11 cellular contexts compared by ENCODE assay signal in genomic region chr3:158711886-158712285, GRCh38. TPM values are rescaled to one million over a fixed set of nuclear protein-coding genes. Genes with fewer than 3 reads are reported as not detected.
DNase-seq lines count a peak whose midpoint lies in the region; ATAC-seq and TF ChIP-seq lines count a peak whose summit lies in the region.
"Had no signal": no experiment of that assay in that cellular context is flagged by ENCODE, and none has a peak within 500 bp of the region (broad histone marks: within the 10 kb centered on the region; RNA-seq: fewer than 3 reads in every experiment).

No MANE protein-coding gene starts in this region.

- TF ChIP-seq CTCF in astrocyte of the spinal cord (IDR thresholded peaks at IDR 0.05; ENCODE audit: low read depth, low read length) = no peak
- no peak for TF ChIP-seq CTCF in hepatocyte (IDR thresholded peaks at IDR 0.05; ENCODE audit: poor library complexity)
- TF ChIP-seq CTCF in type B pancreatic cell (conservative IDR thresholded peaks at IDR 0.05) = no peak

- no peaks in the 10 kb centered on the region for H3K27me3 Mint-ChIP-seq in stimulated activated naive CD8-positive, alpha-beta T cell treated with anti-CD3 and anti-CD28 coated beads, Interleukin-15, amount 100 ng/mL, for 72 hours
- H3K27me3 Mint-ChIP-seq in type B pancreatic cell = no peaks in the 10 kb centered on the region
- H3K27me3 Mint-ChIP-seq: stimulated activated naive CD8-positive, alpha-beta T cell treated with anti-CD3 and anti-CD28 coated beads, Interleukin-15, Interleukin-2, amounts not matched to agents 100 ng/mL and 50 ng/mL, for 24 hours had no signal

- H4K20me1 ChIP-seq in hepatocyte (ENCODE audit: insufficient read depth, poor library complexity, severe bottlenecking) = no peaks in the 10 kb centered on the region

- H3K9me2 ChIP-seq in hepatocyte (replicated peaks; ENCODE audit: insufficient read depth) = no peaks in the 10 kb centered on the region

- peak overlapping the region; percentile 87 to 89 for H3K27ac Mint-ChIP-seq in stimulated activated naive CD8-positive, alpha-beta T cell treated with anti-CD3 and anti-CD28 coated beads, Interleukin-15, amount 100 ng/mL, for 72 hours
- no peak overlapping the region for H3K27ac Mint-ChIP-seq in type B pancreatic cell

- peak overlapping the region; percentile 47 for H3K27ac ChIP-seq in hepatocyte

- no peaks in the 10 kb centered on the region for H3K9me3 ChIP-seq in hepatocyte (ENCODE audit: low read depth)
- H3K9me3 ChIP-seq: BLaER1 treated with 17β-estradiol and CSF1 and Interleukin-3, amounts not matched to agents 10 nM and 100 nM had no signal

- H3K4me1 ChIP-seq in hepatocyte (ENCODE audit: insufficient read depth) = no peaks in the 10 kb centered on the region

- no peaks in the 10 kb centered on the region for H3K9me3 Mint-ChIP-seq in stimulated activated naive CD8-positive, alpha-beta T cell treated with anti-CD3 and anti-CD28 coated beads, Interleukin-15, amount 100 ng/mL, for 72 hours
- no peaks in the 10 kb centered on the region for H3K9me3 Mint-ChIP-seq in type B pancreatic cell
- H3K9me3 Mint-ChIP-seq: stimulated activated naive CD8-positive, alpha-beta T cell treated with anti-CD3 and anti-CD28 coated beads, Interleukin-15, Interleukin-2, amounts not matched to agents 100 ng/mL and 50 ng/mL, for 24 hours had no signal

- no peaks in the 10 kb centered on the region for H3K79me2 ChIP-seq in hepatocyte

- H3K4me1 Mint-ChIP-seq in stimulated activated naive CD8-positive, alpha-beta T cell treated with anti-CD3 and anti-CD28 coated beads, Interleukin-15, amount 100 ng/mL, for 72 hours = peaks cover 27% of the 10 kb centered on the region
- H3K4me1 Mint-ChIP-seq in type B pancreatic cell (ENCODE audit: unreplicated experiment) = peaks cover 20% of the 10 kb centered on the region

- no peak overlapping the region for H2AFZ ChIP-seq in hepatocyte

- H3K4me2 ChIP-seq in hepatocyte = no peak overlapping the region

- WGBS in hepatocyte (ENCODE audit: low lambda C conversion rate, missing lambda C conversion rate) = 92% methylated on average over 1 of the region's 1 CpG

- no peak for DNase-seq in stimulated activated naive CD8-positive, alpha-beta T cell treated with anti-CD3 and anti-CD28 coated beads, Interleukin-15, amount 100 ng/mL, for 72 hours
- DNase-seq in stimulated activated naive CD8-positive, alpha-beta T cell treated with anti-CD3 and anti-CD28 coated beads, Interleukin-15, Interleukin-2, amounts not matched to agents 100 U/mL and 50 U/mL, for 24 hours = no peak
- DNase-seq in astrocyte of the spinal cord (ENCODE audit: low read depth, low spot score) (peak; percentile 82), hepatocyte (ENCODE audit: low spot score) (no peak), NCI-H146 treated with DMSO at 0.1 percent for 48 hours (lab: John Stamatoyannopoulos, UW; ENCODE audit: unreplicated experiment) (no peak), type B pancreatic cell (ENCODE audit: extremely low spot score, unreplicated experiment) (no peak), cortex of kidney (lab: John Stamatoyannopoulos, UW) (no peak)
- DNase-seq: nucleus accumbens had no signal

- in situ Hi-C loops in astrocyte of the spinal cord (cut with HindIII; ENCODE audit: low sequenced_read_pairs) = no loop called here

- H3K36me3 Mint-ChIP-seq in type B pancreatic cell = peaks cover 36% of the 10 kb centered on the region

- H3K27me3 ChIP-seq in hepatocyte = no peaks in the 10 kb centered on the region
- H3K27me3 ChIP-seq: BLaER1 treated with 17β-estradiol and CSF1 and Interleukin-3, amounts not matched to agents 10 nM and 100 nM had no signal

- peak; percentile 35 for ATAC-seq in stimulated activated naive CD8-positive, alpha-beta T cell treated with anti-CD3 and anti-CD28 coated beads, Interleukin-15, amount 100 ng/mL, for 72 hours
- no peak for ATAC-seq in stimulated activated naive CD8-positive, alpha-beta T cell treated with anti-CD3 and anti-CD28 coated beads, Interleukin-15, Interleukin-2, amounts not matched to agents 100 U/mL and 50 U/mL, for 24 hours
- ATAC-seq in HG02884 (IDR thresholded peaks at IDR 0.05; ENCODE audit: unreplicated experiment) = no peak

- peak overlapping the region in 1 of 2 donors; percentile 51 for H3K4me3 Mint-ChIP-seq in stimulated activated naive CD8-positive, alpha-beta T cell treated with anti-CD3 and anti-CD28 coated beads, Interleukin-15, amount 100 ng/mL, for 72 hours
- no peak overlapping the region for H3K4me3 Mint-ChIP-seq in type B pancreatic cell
- H3K4me3 Mint-ChIP-seq: stimulated activated naive CD8-positive, alpha-beta T cell treated with anti-CD3 and anti-CD28 coated beads, Interleukin-15, Interleukin-2, amounts not matched to agents 100 ng/mL and 50 ng/mL, for 24 hours had no signal

- H3K4me3 ChIP-seq in astrocyte of the spinal cord (ENCODE audit: low read depth, low read length) = no peak overlapping the region
- no peak overlapping the region for H3K4me3 ChIP-seq in hepatocyte
- H3K4me3 ChIP-seq: BLaER1 treated with 17β-estradiol and CSF1 and Interleukin-3, amounts not matched to agents 10 nM and 100 nM had no signal

- H3K36me3 ChIP-seq in hepatocyte (replicated peaks; ENCODE audit: insufficient read depth, low read depth) = peaks cover 4% of the 10 kb centered on the region

RNA-seq across cellular contexts. Expression of gene RARRES1, which starts 20.4 kb away (rescaled TPM):
- total RNA-seq in hepatocyte (73.1 and 90.3 TPM in 2 replicates), type B pancreatic cell (ENCODE audit: low replicate concordance) (15.9 and 57.7 TPM in 2 replicates)
- polyA plus RNA-seq in hepatocyte = 36.9 and 40.7 TPM in 2 replicates

RNA-seq across cellular contexts. Expression of gene LXN, which starts 39.4 kb away (rescaled TPM):
- 19.6 and 26.6 TPM in 2 replicates for total RNA-seq in hepatocyte
- polyA plus RNA-seq in hepatocyte = 21.3 and 24.8 TPM in 2 replicates
- total RNA-seq in type B pancreatic cell (ENCODE audit: low replicate concordance) = 15.0 and 17.9 TPM in 2 replicates
